ENCODE assay signal across 1 cellular context in the genomic region with DNA sequence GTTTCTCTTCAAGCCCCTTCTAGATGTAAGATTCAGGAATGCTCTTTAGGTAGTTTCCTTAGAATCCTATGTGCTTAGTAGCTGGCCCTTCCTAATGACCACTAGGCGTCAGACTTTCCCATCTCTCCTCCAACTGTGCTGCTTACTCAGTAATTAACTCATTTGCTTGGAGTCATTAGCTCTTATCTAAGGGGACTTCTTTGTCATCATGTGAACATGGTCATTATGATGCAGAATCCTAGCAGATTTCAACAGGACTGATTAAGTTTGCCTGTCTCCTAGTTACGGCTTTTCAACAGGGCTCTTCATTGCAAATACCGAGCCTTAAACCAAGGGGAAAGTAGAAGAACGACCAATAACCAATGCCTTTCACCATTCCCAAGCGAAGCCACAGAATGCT.
TF ChIP-seq lines count a peak whose summit lies in the region.

No MANE protein-coding gene starts in this region.

TF ChIP-seq in K562, 482 proteins besides CTCF, POLR2A, EP300 and RAD21 (continued from another document and continues in another):
- TF ChIP-seq CHAMP1 (IDR thresholded peaks at IDR 0.05) (peak; percentile 55; the same call in 1 of the 2 replicates), NCOA2 (IDR thresholded peaks at IDR 0.05; ENCODE audit: partially characterized antibody in 2 of 2) (no peak), CEBPB (tag; IDR thresholded peaks at IDR 0.05) (no peak), CHCHD3 (CRISPR knock-in tag; IDR thresholded peaks at IDR 0.05) (no peak), ELF1 (tag; IDR thresholded peaks at IDR 0.05) (no peak), NFE2L1 (tag; IDR thresholded peaks at IDR 0.05; ENCODE audit: borderline replicate concordance, low read depth) (no peak), KAT8 (IDR thresholded peaks at IDR 0.05; ENCODE audit: low read depth) (no peak), MAFF (IDR thresholded peaks at IDR 0.05; ENCODE audit: low read length) (no peak; the same call in 1 of the 2 replicates), ZNF165 (CRISPR knock-in tag; IDR thresholded peaks at IDR 0.05; ENCODE audit: borderline replicate concordance) (no peak), ETV5 (CRISPR knock-in tag; IDR thresholded peaks at IDR 0.05; ENCODE audit: low read depth) (no peak), RB1 (IDR thresholded peaks at IDR 0.05; ENCODE audit: low read depth) (0 out of 2 replicates have a peak, but pooled peaks have one; percentile 33), KDM2B (CRISPR knock-in tag; IDR thresholded peaks at IDR 0.05) (no peak), CBFB (CRISPR knock-in tag; IDR thresholded peaks at IDR 0.05) (no peak), SLC30A9 (CRISPR knock-in tag; IDR thresholded peaks at IDR 0.05) (no peak), ZNF431 (CRISPR knock-in tag; IDR thresholded peaks at IDR 0.05) (no peak), ATF3 (IDR thresholded peaks at IDR 0.05) (0 out of 2 replicates have a peak, but pooled peaks have one; percentile 11), ATF3 (CRISPR knock-in tag; conservative IDR thresholded peaks at IDR 0.05) (no peak), SAP30 (IDR thresholded peaks at IDR 0.05; ENCODE audit: borderline replicate concordance, insufficient read depth, low read depth, low read length, poor library complexity, severe bottlenecking) (no peak), ZNF133 (CRISPR knock-in tag; IDR thresholded peaks at IDR 0.05) (no peak), RBM17 (IDR thresholded peaks at IDR 0.05; ENCODE audit: borderline replicate concordance, low read depth, low read length) (no peak), SREBF2 (CRISPR knock-in tag; IDR thresholded peaks at IDR 0.05) (no peak), SOX6 (IDR thresholded peaks at IDR 0.05) (peak; percentile 38), ILF3 (IDR thresholded peaks at IDR 0.05; ENCODE audit: borderline replicate concordance) (0 out of 2 replicates have a peak, but pooled peaks have one; percentile 59), ZNF696 (CRISPR knock-in tag; conservative IDR thresholded peaks at IDR 0.05) (no peak), MLX (CRISPR knock-in tag; conservative IDR thresholded peaks at IDR 0.05) (no peak), POLR3G (IDR thresholded peaks at IDR 0.05; ENCODE audit: extremely low read depth, insufficient read length, insufficient replicate concordance) (no peak), TEAD4 (IDR thresholded peaks at IDR 0.05; ENCODE audit: low read length) (0 out of 2 replicates have a peak, but pooled peaks have one; percentile 26), TEAD4 (CRISPR knock-in tag; IDR thresholded peaks at IDR 0.05; ENCODE audit: borderline replicate concordance) (no peak), HOXB6 (CRISPR knock-in tag; IDR thresholded peaks at IDR 0.05; ENCODE audit: borderline replicate concordance) (no peak), KDM1A (IDR thresholded peaks at IDR 0.05) (0 out of 4 replicates have a peak, but pooled peaks of 1 of the 2 experiments have one; percentile 42), ERF (CRISPR knock-in tag; IDR thresholded peaks at IDR 0.05) (no peak), ARNT (IDR thresholded peaks at IDR 0.05) (no peak), AFF4 (CRISPR knock-in tag; IDR thresholded peaks at IDR 0.05) (no peak), KLF10 (CRISPR knock-in tag; IDR thresholded peaks at IDR 0.05) (no peak), BHLHE40 (IDR thresholded peaks at IDR 0.05; ENCODE audit: low read length) (no peak), MAZ (CRISPR knock-in tag; conservative IDR thresholded peaks at IDR 0.05 in 1 of 2, IDR thresholded peaks at IDR 0.05 in 1 of 2) (peak in 1 of 2 experiments; percentile 34; a peak in 1 of 4 replicates), MTA2 (IDR thresholded peaks at IDR 0.05; ENCODE audit: low read depth) (no peak), CAMTA2 (CRISPR knock-in tag; conservative IDR thresholded peaks at IDR 0.05) (no peak)
- TF ChIP-seq, protein P1, sequence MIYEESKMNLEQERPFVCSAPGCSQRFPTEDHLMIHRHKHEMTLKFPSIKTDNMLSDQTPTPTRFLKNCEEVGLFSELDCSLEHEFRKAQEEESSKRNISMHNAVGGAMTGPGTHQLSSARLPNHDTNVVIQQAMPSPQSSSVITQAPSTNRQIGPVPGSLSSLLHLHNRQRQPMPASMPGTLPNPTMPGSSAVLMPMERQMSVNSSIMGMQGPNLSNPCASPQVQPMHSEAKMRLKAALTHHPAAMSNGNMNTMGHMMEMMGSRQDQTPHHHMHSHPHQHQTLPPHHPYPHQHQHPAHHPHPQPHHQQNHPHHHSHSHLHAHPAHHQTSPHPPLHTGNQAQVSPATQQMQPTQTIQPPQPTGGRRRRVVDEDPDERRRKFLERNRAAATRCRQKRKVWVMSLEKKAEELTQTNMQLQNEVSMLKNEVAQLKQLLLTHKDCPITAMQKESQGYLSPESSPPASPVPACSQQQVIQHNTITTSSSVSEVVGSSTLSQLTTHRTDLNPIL (CRISPR knock-in tag; IDR thresholded peaks at IDR 0.05), result no peak
- TF ChIP-seq, protein P2, sequence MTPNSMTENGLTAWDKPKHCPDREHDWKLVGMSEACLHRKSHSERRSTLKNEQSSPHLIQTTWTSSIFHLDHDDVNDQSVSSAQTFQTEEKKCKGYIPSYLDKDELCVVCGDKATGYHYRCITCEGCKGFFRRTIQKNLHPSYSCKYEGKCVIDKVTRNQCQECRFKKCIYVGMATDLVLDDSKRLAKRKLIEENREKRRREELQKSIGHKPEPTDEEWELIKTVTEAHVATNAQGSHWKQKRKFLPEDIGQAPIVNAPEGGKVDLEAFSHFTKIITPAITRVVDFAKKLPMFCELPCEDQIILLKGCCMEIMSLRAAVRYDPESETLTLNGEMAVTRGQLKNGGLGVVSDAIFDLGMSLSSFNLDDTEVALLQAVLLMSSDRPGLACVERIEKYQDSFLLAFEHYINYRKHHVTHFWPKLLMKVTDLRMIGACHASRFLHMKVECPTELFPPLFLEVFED (CRISPR knock-in tag; conservative IDR thresholded peaks at IDR 0.05), result no peak
- TF ChIP-seq, protein P3, sequence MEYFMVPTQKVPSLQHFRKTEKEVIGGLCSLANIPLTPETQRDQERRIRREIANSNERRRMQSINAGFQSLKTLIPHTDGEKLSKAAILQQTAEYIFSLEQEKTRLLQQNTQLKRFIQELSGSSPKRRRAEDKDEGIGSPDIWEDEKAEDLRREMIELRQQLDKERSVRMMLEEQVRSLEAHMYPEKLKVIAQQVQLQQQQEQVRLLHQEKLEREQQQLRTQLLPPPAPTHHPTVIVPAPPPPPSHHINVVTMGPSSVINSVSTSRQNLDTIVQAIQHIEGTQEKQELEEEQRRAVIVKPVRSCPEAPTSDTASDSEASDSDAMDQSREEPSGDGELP (CRISPR knock-in tag; IDR thresholded peaks at IDR 0.05; ENCODE audit: borderline replicate concordance), result no peak
- TF ChIP-seq, protein P4, sequence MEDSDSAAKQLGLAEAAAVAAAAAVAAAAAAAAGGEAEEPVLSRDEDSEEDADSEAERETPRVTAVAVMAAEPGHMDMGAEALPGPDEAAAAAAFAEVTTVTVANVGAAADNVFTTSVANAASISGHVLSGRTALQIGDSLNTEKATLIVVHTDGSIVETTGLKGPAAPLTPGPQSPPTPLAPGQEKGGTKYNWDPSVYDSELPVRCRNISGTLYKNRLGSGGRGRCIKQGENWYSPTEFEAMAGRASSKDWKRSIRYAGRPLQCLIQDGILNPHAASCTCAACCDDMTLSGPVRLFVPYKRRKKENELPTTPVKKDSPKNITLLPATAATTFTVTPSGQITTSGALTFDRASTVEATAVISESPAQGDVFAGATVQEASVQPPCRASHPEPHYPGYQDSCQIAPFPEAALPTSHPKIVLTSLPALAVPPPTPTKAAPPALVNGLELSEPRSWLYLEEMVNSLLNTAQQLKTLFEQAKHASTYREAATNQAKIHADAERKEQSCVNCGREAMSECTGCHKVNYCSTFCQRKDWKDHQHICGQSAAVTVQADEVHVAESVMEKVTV (CRISPR knock-in tag; IDR thresholded peaks at IDR 0.05), result peak; percentile 46; the same call in 1 of the 2 replicates
- TF ChIP-seq, protein P5, sequence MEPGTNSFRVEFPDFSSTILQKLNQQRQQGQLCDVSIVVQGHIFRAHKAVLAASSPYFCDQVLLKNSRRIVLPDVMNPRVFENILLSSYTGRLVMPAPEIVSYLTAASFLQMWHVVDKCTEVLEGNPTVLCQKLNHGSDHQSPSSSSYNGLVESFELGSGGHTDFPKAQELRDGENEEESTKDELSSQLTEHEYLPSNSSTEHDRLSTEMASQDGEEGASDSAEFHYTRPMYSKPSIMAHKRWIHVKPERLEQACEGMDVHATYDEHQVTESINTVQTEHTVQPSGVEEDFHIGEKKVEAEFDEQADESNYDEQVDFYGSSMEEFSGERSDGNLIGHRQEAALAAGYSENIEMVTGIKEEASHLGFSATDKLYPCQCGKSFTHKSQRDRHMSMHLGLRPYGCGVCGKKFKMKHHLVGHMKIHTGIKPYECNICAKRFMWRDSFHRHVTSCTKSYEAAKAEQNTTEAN (CRISPR knock-in tag; IDR thresholded peaks at IDR 0.05), result no peak
- TF ChIP-seq, protein P6, sequence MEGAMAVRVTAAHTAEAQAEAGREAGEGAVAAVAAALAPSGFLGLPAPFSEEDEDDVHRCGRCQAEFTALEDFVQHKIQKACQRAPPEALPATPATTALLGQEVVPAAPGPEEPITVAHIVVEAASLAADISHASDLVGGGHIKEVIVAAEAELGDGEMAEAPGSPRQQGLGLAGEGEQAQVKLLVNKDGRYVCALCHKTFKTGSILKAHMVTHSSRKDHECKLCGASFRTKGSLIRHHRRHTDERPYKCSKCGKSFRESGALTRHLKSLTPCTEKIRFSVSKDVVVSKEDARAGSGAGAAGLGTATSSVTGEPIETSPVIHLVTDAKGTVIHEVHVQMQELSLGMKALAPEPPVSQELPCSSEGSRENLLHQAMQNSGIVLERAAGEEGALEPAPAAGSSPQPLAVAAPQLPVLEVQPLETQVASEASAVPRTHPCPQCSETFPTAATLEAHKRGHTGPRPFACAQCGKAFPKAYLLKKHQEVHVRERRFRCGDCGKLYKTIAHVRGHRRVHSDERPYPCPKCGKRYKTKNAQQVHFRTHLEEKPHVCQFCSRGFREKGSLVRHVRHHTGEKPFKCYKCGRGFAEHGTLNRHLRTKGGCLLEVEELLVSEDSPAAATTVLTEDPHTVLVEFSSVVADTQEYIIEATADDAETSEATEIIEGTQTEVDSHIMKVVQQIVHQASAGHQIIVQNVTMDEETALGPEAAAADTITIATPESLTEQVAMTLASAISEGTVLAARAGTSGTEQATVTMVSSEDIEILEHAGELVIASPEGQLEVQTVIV (CRISPR knock-in tag; IDR thresholded peaks at IDR 0.05; ENCODE audit: borderline replicate concordance), result no peak
